ENCODE assay signal across 25 cellular contexts in genomic region chr7:137418841-137419240, GRCh38.
"Had no signal": no experiment of that assay in that cellular context is flagged by ENCODE, and none has a peak within 500 bp of the region (broad histone marks: within the 10 kb centered on the region; RNA-seq: fewer than 3 reads in every experiment).

No MANE protein-coding gene starts in this region.

- H3K4me1 Mint-ChIP-seq: IgD-negative memory B cell, T-cell had no signal

- H3K36me3 ChIP-seq: SJSA1 had no signal

- H3K9ac ChIP-seq: KMS-11, SK-N-SH had no signal

- H3K4me3 ChIP-seq: K562, SJSA1 had no signal

- H3K27ac Mint-ChIP-seq: IgD-negative memory B cell, T-cell had no signal

- H3K4me2 ChIP-seq: KMS-11, SK-N-SH had no signal

- H3K4me3 Mint-ChIP-seq: T-cell had no signal

- H3K27ac ChIP-seq: KMS-11, SJSA1 had no signal

- H3K27me3 ChIP-seq: SJSA1 had no signal

- H3K9me3 Mint-ChIP-seq: T-cell had no signal

- ATAC-seq: K562, T-cell had no signal

- H3K4me1 ChIP-seq: SJSA1 had no signal

- DNase-seq: MV-4-11, NCI-H1048, NCI-H1105, NCI-H1417, NCI-H1436 treated with DMSO at 0.1 percent for 48 hours, NCI-H1694 treated with DMSO at 0.1 percent for 48 hours, NCI-H2029, NCI-H2081 treated with DMSO at 0.1 percent for 48 hours, NCI-H2171, NCI-H226, NCI-H446, NCI-H510A, NCI-H524 treated with DMSO at 0.1 percent for 48 hours, NCI-H69, NCI-H774, Right ventricle myocardium superior, RPMI8226, SIG-M5, SK-N-SH, SW 1271, T-cell had no signal

- H3K36me3 Mint-ChIP-seq: IgD-negative memory B cell, T-cell had no signal

- H3K9me3 ChIP-seq: SJSA1, SK-N-SH had no signal

- H3K27me3 Mint-ChIP-seq: IgD-negative memory B cell, T-cell had no signal
